ENCODE assay signal across 1 cellular context in genomic region chr11:71478216-71478840, GRCh38.
TF ChIP-seq lines count a peak whose summit lies in the region.

No MANE protein-coding gene starts in this region.

TF ChIP-seq in H1, 55 proteins besides CTCF, POLR2A, EP300 and RAD21:
- TF ChIP-seq TAF1 (IDR thresholded peaks at IDR 0.05; ENCODE audit: low read depth, low read length) (no peak), JUN (IDR thresholded peaks at IDR 0.05; ENCODE audit: low read depth, low read length) (no peak), SP4 (IDR thresholded peaks at IDR 0.05; ENCODE audit: low read length) (no peak), CBX5 (IDR thresholded peaks at IDR 0.05; ENCODE audit: low read depth, low read length) (no peak), SRF (IDR thresholded peaks at IDR 0.05; ENCODE audit: low read depth, low read length) (no peak), E2F6 (IDR thresholded peaks at IDR 0.05) (no peak), NRF1 (IDR thresholded peaks at IDR 0.05; ENCODE audit: low read depth, low read length) (no peak), SP1 (IDR thresholded peaks at IDR 0.05; ENCODE audit: low read depth, low read length) (no peak), SIN3A (conservative IDR thresholded peaks at IDR 0.05 in 1 of 2, IDR thresholded peaks at IDR 0.05 in 1 of 2; ENCODE audit: low read depth in 1 of 2, low read length in 2 of 2) (no peak), GABPA (IDR thresholded peaks at IDR 0.05; ENCODE audit: borderline replicate concordance, insufficient read depth, low read length) (no peak), MAFK (IDR thresholded peaks at IDR 0.05; ENCODE audit: low read depth, low read length) (no peak), CHD7 (IDR thresholded peaks at IDR 0.05; ENCODE audit: insufficient replicate concordance, low read length) (no peak), SUZ12 (IDR thresholded peaks at IDR 0.05; ENCODE audit: low read length) (no peak), EGR1 (IDR thresholded peaks at IDR 0.05; ENCODE audit: borderline replicate concordance, low read depth, low read length) (no peak), YY1 (IDR thresholded peaks at IDR 0.05; ENCODE audit: low read depth, low read length) (no peak), CBX8 (IDR thresholded peaks at IDR 0.05; ENCODE audit: borderline replicate concordance, low read depth, low read length) (no peak)
